Comparison of ENCODE assay signal across 12 cellular contexts in genomic region chr11:46658259-46658658, GRCh38. TPM values are rescaled to one million over a fixed set of nuclear protein-coding genes. Genes with fewer than 3 reads are reported as not detected.
DNase-seq lines count a peak whose midpoint lies in the region; ATAC-seq and TF ChIP-seq lines count a peak whose summit lies in the region.
"Had no signal": no experiment of that assay in that cellular context is flagged by ENCODE, and none has a peak within 500 bp of the region (broad histone marks: within the 10 kb centered on the region; RNA-seq: fewer than 3 reads in every experiment).

No MANE protein-coding gene starts in this region.

- no peaks in the 10 kb centered on the region for H3K79me2 ChIP-seq in SK-N-SH (ENCODE audit: insufficient read depth)

- in situ Hi-C loops in astrocyte of the spinal cord (cut with HindIII; ENCODE audit: low sequenced_read_pairs), result no loop called here

- TF ChIP-seq RAD21 in SK-N-SH (IDR thresholded peaks at IDR 0.05; ENCODE audit: low read length), result no peak

- H3K4me3 ChIP-seq in SK-N-SH (ENCODE audit: low read depth in 2 of 2, low read length in 1 of 2) (no peak overlapping the region), astrocyte of the spinal cord (ENCODE audit: low read depth, low read length) (no peak overlapping the region), right cardiac atrium (ENCODE audit: low read length) (no peak overlapping the region), tibial nerve (no peak overlapping the region)
- H3K4me3 ChIP-seq: skin epidermis, transverse colon had no signal

- H3K27ac ChIP-seq in SK-N-SH (ENCODE audit: low read depth in 2 of 2, low read length in 1 of 2), result peak overlapping the region; percentile 7 to 24; a peak in 2 of 4 replicates
- H3K27ac ChIP-seq in right cardiac atrium (ENCODE audit: low read length), result peak overlapping the region; percentile 48
- peak overlapping the region in 2 of 4 donors; percentile 6 to 67 for H3K27ac ChIP-seq in tibial nerve
- H3K27ac ChIP-seq: transverse colon had no signal

- no peak for ATAC-seq in SK-N-SH treated with all-trans-retinoic acid at 6 μM for 48 hours
- ATAC-seq in right cardiac atrium, result peak; percentile 65 to 70
- no peak for ATAC-seq in GM18870 (IDR thresholded peaks at IDR 0.05; ENCODE audit: unreplicated experiment)
- ATAC-seq: activated CD4-positive, CD25-positive, alpha-beta regulatory T cell treated with anti-CD3 and anti-CD28 coated beads, Interleukin-2, amount 50 U/mL, for 24 hours had no signal

- POLR2A ChIA-PET in SK-N-SH (lab: Yijun Ruan, JAX), result no interaction called here

- intact Hi-C loops in right cardiac atrium (cut with DNase I), result loop anchor here in 1 of 4 donors (5.0 kb wide), 1 partner anchor 39 kb away; no protein-coding TSS in a partner anchor

- no peaks in the 10 kb centered on the region for H3K9me2 ChIP-seq in SK-N-SH

- H4K20me1 ChIP-seq in SK-N-SH (ENCODE audit: insufficient read depth), result no peaks in the 10 kb centered on the region

- TF ChIP-seq POLR2A in tibial nerve (IDR thresholded peaks at IDR 0.05), result no peak

- H3F3A ChIP-seq in SK-N-SH (replicated peaks; ENCODE audit: insufficient read depth), result peaks cover 11% of the 10 kb centered on the region

- CTCF ChIA-PET in SK-N-SH (lab: Yijun Ruan, JAX), result no interaction called here

- TF ChIP-seq CTCF in SK-N-SH (IDR thresholded peaks at IDR 0.05) (no peak), astrocyte of the spinal cord (IDR thresholded peaks at IDR 0.05; ENCODE audit: low read depth, low read length) (no peak), tibial nerve (IDR thresholded peaks at IDR 0.05) (no peak)

- H3K36me3 ChIP-seq in SK-N-SH (replicated peaks in 1 of 2; ENCODE audit: control insufficient read depth in 1 of 2, insufficient read depth in 2 of 2, low read length in 1 of 2) (peaks cover 22 to 57% of the 10 kb centered on the region in 2 experiments), tibial nerve (peaks cover 0 to 95% (median 15%) of the 10 kb centered on the region in 3 donors)

- WGBS in SK-N-SH (ENCODE audit: low lambda C conversion rate), result 84% methylated on average over 4 of the region's 4 CpGs
- 63% methylated on average over 4 of the region's 4 CpGs for WGBS in right cardiac atrium
- 82% methylated on average over 4 of the region's 4 CpGs for WGBS in tibial nerve, 2 donors

- H3K9ac ChIP-seq in SK-N-SH, result no peak overlapping the region

- H3K27me3 ChIP-seq in SK-N-SH (ENCODE audit: insufficient read depth) (no peaks in the 10 kb centered on the region), right cardiac atrium (ENCODE audit: control insufficient read depth, insufficient read depth) (no peaks in the 10 kb centered on the region), tibial nerve (no peaks in the 10 kb centered on the region)
- H3K27me3 ChIP-seq: transverse colon had no signal

- TF ChIP-seq EP300 in SK-N-SH (IDR thresholded peaks at IDR 0.05; ENCODE audit: borderline replicate concordance in 1 of 2, low read depth in 1 of 2, low read length in 1 of 2), result no peak
- TF ChIP-seq EP300 in tibial nerve (IDR thresholded peaks at IDR 0.05), result peak in 1 of 2 donors; percentile 37

- DNase-seq in SK-N-SH (no peak), astrocyte of the spinal cord (ENCODE audit: low read depth, low spot score) (peak; percentile 59), right cardiac atrium (peak; percentile 75 to 89 (median 79)), tibial nerve (ENCODE audit: low spot score in 2 of 2) (peak; percentile 61 to 81), NCI-H774 (lab: John Stamatoyannopoulos, UW) (no peak), T-helper 1 cell (no peak)
- DNase-seq: NCI-H1417 treated with DMSO at 0.1 percent for 48 hours, transverse colon had no signal

- no peak overlapping the region for H3K4me2 ChIP-seq in SK-N-SH

- peaks cover 0 to 11% of the 10 kb centered on the region in 2 experiments; a peak in 1 of 4 replicates for H3K4me1 ChIP-seq in SK-N-SH (ENCODE audit: control insufficient read depth in 1 of 2, insufficient read depth in 2 of 2, low read depth in 1 of 2, low read length in 1 of 2)
- H3K4me1 ChIP-seq in right cardiac atrium (ENCODE audit: control insufficient read depth, insufficient read depth, low read length), result peaks cover 2% of the 10 kb centered on the region
- peaks cover 0 to 29% (median 0%) of the 10 kb centered on the region in 4 donors for H3K4me1 ChIP-seq in tibial nerve
- H3K4me1 ChIP-seq: transverse colon had no signal

- H2AFZ ChIP-seq in SK-N-SH (ENCODE audit: low read depth), result no peak overlapping the region

- H3K9me3 ChIP-seq in SK-N-SH (no peaks in the 10 kb centered on the region), right cardiac atrium (ENCODE audit: control insufficient read depth, low read length) (no peaks in the 10 kb centered on the region), tibial nerve (no peaks in the 10 kb centered on the region)
- H3K9me3 ChIP-seq: transverse colon had no signal

TF ChIP-seq in SK-N-SH, 30 proteins besides CTCF, POLR2A, EP300 and RAD21:
- no peak for TF ChIP-seq SMC3 (IDR thresholded peaks at IDR 0.05; ENCODE audit: low read depth, low read length)
- no peak for TF ChIP-seq PBX3 (IDR thresholded peaks at IDR 0.05)
- no peak for TF ChIP-seq ELF1 (IDR thresholded peaks at IDR 0.05)
- TF ChIP-seq FOXJ3 (CRISPR knock-in tag; IDR thresholded peaks at IDR 0.05), result no peak

TF ChIP-seq in SK-N-SH treated with all-trans-retinoic acid at 6 μM for 48 hours, 23 proteins besides CTCF, POLR2A, EP300 and RAD21:
- TF ChIP-seq TSHZ2 (CRISPR knock-in tag; IDR thresholded peaks at IDR 0.05), result no peak

RNA-seq across cellular contexts. Expression of gene ATG13, which starts 40.9 kb away (rescaled TPM):
- polyA plus RNA-seq in SK-N-SH (2012; rRNA removed), result 39.4 and 52.8 TPM in 2 replicates
- 28.1 and 34.1 TPM in 2 replicates for polyA plus RNA-seq in SK-N-SH (2012; cell fraction: cytosol; rRNA removed)
- polyA plus RNA-seq in SK-N-SH (2012; cell fraction: nucleus; rRNA removed), result 65.1 and 87.3 TPM in 2 replicates
- total RNA-seq in right cardiac atrium, result 10 to 100 TPM; 48.5 to 66.2 (median 59.1) TPM
- polyA plus RNA-seq in right cardiac atrium, result 38.0 TPM
- 100 to 1,000 TPM; 113 to 203 (median 139) TPM for total RNA-seq in tibial nerve

RNA-seq across cellular contexts. Expression of gene HARBI1, which starts 41.2 kb away (rescaled TPM):
- polyA plus RNA-seq in SK-N-SH (2012; rRNA removed) (2.4 and 3.3 TPM in 2 replicates), right cardiac atrium (2.7 TPM)
- polyA plus RNA-seq in SK-N-SH (2012; cell fraction: cytosol; rRNA removed), result 2.7 and 3.3 TPM in 2 replicates
- 1.5 and 2.3 TPM in 2 replicates for polyA plus RNA-seq in SK-N-SH (2012; cell fraction: nucleus; rRNA removed)
- total RNA-seq in right cardiac atrium (1 to 10 TPM; 3.1 to 4.1 (median 3.7) TPM), tibial nerve (1 to 10 TPM in 3 of 4 donors, under 1 TPM in 1; 0.59 to 5.2 (median 2.6) TPM)

RNA-seq across cellular contexts. Expression of gene ARHGAP1, which starts 42.2 kb away (rescaled TPM):
- polyA plus RNA-seq in SK-N-SH (2012; rRNA removed), result 21.3 and 27.1 TPM in 2 replicates
- 15.1 and 19.6 TPM in 2 replicates for polyA plus RNA-seq in SK-N-SH (2012; cell fraction: cytosol; rRNA removed)
- polyA plus RNA-seq in SK-N-SH (2012; cell fraction: nucleus; rRNA removed), result 40.7 and 43.0 TPM in 2 replicates
- 100 to 1,000 TPM; 101 to 112 (median 106) TPM for total RNA-seq in right cardiac atrium
- polyA plus RNA-seq in right cardiac atrium, result 53.4 TPM
- total RNA-seq in tibial nerve, result 10 to 100 TPM; 47.9 to 83.0 (median 59.8) TPM

RNA-seq across cellular contexts. Expression of gene ZNF408, which starts 42.6 kb away (rescaled TPM):
- 5.9 and 7.1 TPM in 2 replicates for polyA plus RNA-seq in SK-N-SH (2012; rRNA removed)
- 3.7 and 5.4 TPM in 2 replicates for polyA plus RNA-seq in SK-N-SH (2012; cell fraction: cytosol; rRNA removed)
- 19.3 and 23.1 TPM in 2 replicates for polyA plus RNA-seq in SK-N-SH (2012; cell fraction: nucleus; rRNA removed)
- total RNA-seq in right cardiac atrium, result 1 to 10 TPM; 5.8 to 8.8 (median 7.5) TPM
- polyA plus RNA-seq in right cardiac atrium, result 5.9 TPM
- 10 to 100 TPM in 3 of 4 donors, 1 to 10 TPM in 1; 8.8 to 21.6 (median 13.7) TPM for total RNA-seq in tibial nerve

Comparison
In these comparisons a context has a peak if more than half of its experiments do, and no peak if none do; other contexts are left out.
1. DNase-seq: peak in astrocyte of the spinal cord (single experiment), right cardiac atrium (3 of 3) and tibial nerve (2 of 2); none in SK-N-SH (single experiment), NCI-H774 (single experiment) and T-helper 1 cell (0 of 5).
2. ATAC-seq: peak in right cardiac atrium (2 of 2); none in SK-N-SH treated with all-trans-retinoic acid at 6 μM for 48 hours (single experiment) and GM18870 (single experiment).